Comparison of ENCODE assay signal across 23 cellular contexts in genomic region chr20:50688256-50688655, GRCh38. TPM values are rescaled to one million over a fixed set of nuclear protein-coding genes. Genes with fewer than 3 reads are reported as not detected.
"Had no signal": no experiment of that assay in that cellular context is flagged by ENCODE, and none has a peak within 500 bp of the region (broad histone marks: within the 10 kb centered on the region; RNA-seq: fewer than 3 reads in every experiment).

No MANE protein-coding gene starts in this region.

- ATAC-seq: activated T-helper 17 cell treated with anti-CD3 and anti-CD28 coated beads, Interleukin-2, amount 50 U/mL, for 72 hours had no signal

- H3K27ac ChIP-seq: brain microvascular endothelial cell, cardiac muscle cell, Peyer's patch, RWPE1, SJSA1 had no signal

- H3K4me1 ChIP-seq: SJSA1 had no signal

- H3K4me3 ChIP-seq: cardiac muscle cell, Peyer's patch, SJSA1 had no signal

- H3K27me3 ChIP-seq: brain microvascular endothelial cell, cardiac muscle cell, SJSA1 had no signal

- H3K9me3 ChIP-seq: Peyer's patch, SJSA1 had no signal

- DNase-seq: activated CD4-positive, alpha-beta T cell treated with anti-CD3 and anti-CD28 coated beads, Interleukin-2, amount 10 ng/mL, durations not matched to agents 24 days and 14 days; activated CD4-positive, alpha-beta T cell treated with anti-CD3 and anti-CD28 coated beads, Interleukin-2, amount 50 U/mL, for 48 hours; activated CD4-positive, CD25-positive, alpha-beta regulatory T cell treated with anti-CD3 and anti-CD28 coated beads, Interleukin-2, amount 50 U/mL, for 72 hours; activated gamma-delta T cell; activated naive CD4-positive, alpha-beta T cell treated with anti-CD3 and anti-CD28 coated beads for 36 hours; activated T-cell treated with anti-CD3 and anti-CD28 coated beads for 4 hours; activated T-cell treated with anti-CD3 and anti-CD28 coated beads, Interleukin-2, amount 50 U/mL, for 48 hours; brain microvascular endothelial cell; MM.1S; NCI-H1105; NCI-H1436; NCI-H1694 treated with DMSO at 0.1 percent for 48 hours; NCI-H2029 treated with DMSO at 0.1 percent for 48 hours; NCI-H510A treated with DMSO at 0.1 percent for 48 hours; NCI-H69; NK-92 treated with Interleukin-12 subunit alpha and Interleukin-12 subunit beta, amount 100 ng/mL, for 24 hours; OCI-M1; Peyer's patch had no signal

- H3K36me3 ChIP-seq: brain microvascular endothelial cell, cardiac muscle cell, Peyer's patch, SJSA1 had no signal

RNA-seq across cellular contexts. Expression of gene RIPOR3, which starts 3.1 kb away (rescaled TPM):
- total RNA-seq: activated CD4-positive, alpha-beta T cell treated with anti-CD3 and anti-CD28 coated beads, Interleukin-2, amount 10 ng/mL, durations not matched to agents 24 days and 14 days; activated CD8-positive, alpha-beta memory T cell treated with anti-CD3 and anti-CD28 coated beads for 36 hours; activated naive CD4-positive, alpha-beta T cell treated with anti-CD3 and anti-CD28 coated beads for 36 hours; activated T-helper 17 cell treated with anti-CD3 and anti-CD28 coated beads, Interleukin-2, amount 50 U/mL, for 72 hours had no signal
